Comparison of ENCODE assay signal across 1 cellular context in the genomic region with DNA sequence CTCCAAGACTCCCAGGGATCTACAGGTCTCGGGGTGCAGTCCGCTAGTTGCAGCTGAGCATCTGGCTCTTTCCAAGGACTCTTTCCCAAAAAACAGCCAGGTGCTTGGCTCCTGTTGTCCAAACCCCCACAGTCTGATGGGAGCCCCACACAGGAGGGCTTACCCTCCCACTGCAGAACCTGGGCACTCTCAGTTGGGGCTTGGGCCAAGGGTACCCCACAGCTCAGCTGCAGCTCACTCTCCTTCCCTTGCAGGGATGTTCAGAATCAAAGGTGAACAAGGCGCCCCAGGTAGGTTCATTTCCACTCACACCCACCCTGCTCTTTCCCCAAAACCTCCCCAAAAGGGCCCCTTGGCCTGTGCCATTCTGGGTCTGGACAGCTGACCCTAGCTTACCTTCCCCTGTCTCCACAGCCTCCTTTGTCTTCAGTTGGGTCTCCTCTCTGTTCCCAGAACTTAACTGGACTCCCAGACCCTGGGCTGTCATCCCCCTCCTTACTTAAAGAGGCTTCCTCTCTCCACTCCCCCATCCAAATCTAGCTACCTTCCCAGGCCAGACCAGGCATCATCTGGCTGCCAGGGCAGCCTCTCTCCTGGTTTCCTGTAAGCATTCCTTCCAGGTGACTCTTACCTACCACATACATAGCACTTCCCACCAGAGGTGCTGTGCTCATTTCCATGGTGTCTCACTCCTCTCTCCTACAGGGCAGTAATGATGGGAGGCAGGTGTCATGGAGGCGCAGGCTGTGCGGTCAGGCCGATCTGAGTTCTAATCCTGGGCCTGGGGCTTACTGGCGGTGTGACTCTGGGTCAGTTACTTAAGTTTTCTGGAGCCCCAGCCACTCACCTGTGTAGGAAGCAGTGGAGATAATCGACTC.
TF ChIP-seq lines count a peak whose summit lies in the region.

No MANE protein-coding gene starts in this region.

TF ChIP-seq in GM23338, 12 proteins besides CTCF, POLR2A, EP300 and RAD21:
- TF ChIP-seq, protein P1, sequence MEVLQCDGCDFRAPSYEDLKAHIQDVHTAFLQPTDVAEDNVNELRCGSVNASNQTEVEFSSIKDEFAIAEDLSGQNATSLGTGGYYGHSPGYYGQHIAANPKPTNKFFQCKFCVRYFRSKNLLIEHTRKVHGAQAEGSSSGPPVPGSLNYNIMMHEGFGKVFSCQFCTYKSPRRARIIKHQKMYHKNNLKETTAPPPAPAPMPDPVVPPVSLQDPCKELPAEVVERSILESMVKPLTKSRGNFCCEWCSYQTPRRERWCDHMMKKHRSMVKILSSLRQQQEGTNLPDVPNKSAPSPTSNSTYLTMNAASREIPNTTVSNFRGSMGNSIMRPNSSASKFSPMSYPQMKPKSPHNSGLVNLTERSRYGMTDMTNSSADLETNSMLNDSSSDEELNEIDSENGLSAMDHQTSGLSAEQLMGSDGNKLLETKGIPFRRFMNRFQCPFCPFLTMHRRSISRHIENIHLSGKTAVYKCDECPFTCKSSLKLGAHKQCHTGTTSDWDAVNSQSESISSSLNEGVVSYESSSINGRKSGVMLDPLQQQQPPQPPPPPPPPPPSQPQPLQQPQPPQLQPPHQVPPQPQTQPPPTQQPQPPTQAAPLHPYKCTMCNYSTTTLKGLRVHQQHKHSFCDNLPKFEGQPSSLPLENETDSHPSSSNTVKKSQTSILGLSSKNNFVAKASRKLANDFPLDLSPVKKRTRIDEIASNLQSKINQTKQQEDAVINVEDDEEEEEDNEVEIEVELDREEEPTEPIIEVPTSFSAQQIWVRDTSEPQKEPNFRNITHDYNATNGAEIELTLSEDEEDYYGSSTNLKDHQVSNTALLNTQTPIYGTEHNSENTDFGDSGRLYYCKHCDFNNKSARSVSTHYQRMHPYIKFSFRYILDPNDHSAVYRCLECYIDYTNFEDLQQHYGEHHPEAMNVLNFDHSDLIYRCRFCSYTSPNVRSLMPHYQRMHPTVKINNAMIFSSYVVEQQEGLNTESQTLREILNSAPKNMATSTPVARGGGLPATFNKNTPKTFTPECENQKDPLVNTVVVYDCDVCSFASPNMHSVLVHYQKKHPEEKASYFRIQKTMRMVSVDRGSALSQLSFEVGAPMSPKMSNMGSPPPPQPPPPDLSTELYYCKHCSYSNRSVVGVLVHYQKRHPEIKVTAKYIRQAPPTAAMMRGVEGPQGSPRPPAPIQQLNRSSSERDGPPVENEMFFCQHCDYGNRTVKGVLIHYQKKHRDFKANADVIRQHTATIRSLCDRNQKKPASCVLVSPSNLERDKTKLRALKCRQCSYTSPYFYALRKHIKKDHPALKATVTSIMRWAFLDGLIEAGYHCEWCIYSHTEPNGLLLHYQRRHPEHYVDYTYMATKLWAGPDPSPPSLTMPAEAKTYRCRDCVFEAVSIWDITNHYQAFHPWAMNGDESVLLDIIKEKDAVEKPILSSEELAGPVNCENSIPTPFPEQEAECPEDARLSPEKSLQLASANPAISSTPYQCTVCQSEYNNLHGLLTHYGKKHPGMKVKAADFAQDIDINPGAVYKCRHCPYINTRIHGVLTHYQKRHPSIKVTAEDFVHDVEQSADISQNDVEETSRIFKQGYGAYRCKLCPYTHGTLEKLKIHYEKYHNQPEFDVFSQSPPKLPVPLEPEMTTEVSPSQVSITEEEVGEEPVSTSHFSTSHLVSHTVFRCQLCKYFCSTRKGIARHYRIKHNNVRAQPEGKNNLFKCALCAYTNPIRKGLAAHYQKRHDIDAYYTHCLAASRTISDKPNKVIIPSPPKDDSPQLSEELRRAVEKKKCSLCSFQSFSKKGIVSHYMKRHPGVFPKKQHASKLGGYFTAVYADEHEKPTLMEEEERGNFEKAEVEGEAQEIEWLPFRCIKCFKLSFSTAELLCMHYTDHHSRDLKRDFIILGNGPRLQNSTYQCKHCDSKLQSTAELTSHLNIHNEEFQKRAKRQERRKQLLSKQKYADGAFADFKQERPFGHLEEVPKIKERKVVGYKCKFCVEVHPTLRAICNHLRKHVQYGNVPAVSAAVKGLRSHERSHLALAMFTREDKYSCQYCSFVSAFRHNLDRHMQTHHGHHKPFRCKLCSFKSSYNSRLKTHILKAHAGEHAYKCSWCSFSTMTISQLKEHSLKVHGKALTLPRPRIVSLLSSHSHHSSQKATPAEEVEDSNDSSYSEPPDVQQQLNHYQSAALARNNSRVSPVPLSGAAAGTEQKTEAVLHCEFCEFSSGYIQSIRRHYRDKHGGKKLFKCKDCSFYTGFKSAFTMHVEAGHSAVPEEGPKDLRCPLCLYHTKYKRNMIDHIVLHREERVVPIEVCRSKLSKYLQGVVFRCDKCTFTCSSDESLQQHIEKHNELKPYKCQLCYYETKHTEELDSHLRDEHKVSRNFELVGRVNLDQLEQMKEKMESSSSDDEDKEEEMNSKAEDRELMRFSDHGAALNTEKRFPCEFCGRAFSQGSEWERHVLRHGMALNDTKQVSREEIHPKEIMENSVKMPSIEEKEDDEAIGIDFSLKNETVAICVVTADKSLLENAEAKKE (CRISPR knock-in tag; IDR thresholded peaks at IDR 0.05) = no peak
- TF ChIP-seq, protein P2, sequence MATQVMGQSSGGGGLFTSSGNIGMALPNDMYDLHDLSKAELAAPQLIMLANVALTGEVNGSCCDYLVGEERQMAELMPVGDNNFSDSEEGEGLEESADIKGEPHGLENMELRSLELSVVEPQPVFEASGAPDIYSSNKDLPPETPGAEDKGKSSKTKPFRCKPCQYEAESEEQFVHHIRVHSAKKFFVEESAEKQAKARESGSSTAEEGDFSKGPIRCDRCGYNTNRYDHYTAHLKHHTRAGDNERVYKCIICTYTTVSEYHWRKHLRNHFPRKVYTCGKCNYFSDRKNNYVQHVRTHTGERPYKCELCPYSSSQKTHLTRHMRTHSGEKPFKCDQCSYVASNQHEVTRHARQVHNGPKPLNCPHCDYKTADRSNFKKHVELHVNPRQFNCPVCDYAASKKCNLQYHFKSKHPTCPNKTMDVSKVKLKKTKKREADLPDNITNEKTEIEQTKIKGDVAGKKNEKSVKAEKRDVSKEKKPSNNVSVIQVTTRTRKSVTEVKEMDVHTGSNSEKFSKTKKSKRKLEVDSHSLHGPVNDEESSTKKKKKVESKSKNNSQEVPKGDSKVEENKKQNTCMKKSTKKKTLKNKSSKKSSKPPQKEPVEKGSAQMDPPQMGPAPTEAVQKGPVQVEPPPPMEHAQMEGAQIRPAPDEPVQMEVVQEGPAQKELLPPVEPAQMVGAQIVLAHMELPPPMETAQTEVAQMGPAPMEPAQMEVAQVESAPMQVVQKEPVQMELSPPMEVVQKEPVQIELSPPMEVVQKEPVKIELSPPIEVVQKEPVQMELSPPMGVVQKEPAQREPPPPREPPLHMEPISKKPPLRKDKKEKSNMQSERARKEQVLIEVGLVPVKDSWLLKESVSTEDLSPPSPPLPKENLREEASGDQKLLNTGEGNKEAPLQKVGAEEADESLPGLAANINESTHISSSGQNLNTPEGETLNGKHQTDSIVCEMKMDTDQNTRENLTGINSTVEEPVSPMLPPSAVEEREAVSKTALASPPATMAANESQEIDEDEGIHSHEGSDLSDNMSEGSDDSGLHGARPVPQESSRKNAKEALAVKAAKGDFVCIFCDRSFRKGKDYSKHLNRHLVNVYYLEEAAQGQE (IDR thresholded peaks at IDR 0.05; ENCODE audit: unreplicated experiment) = no peak
- TF ChIP-seq JUNB (IDR thresholded peaks at IDR 0.05; ENCODE audit: unreplicated experiment) = no peak
- TF ChIP-seq CREB1 (CRISPR knock-in tag; IDR thresholded peaks at IDR 0.05; ENCODE audit: low read depth) = no peak
- TF ChIP-seq ZNF114 (CRISPR knock-in tag; IDR thresholded peaks at IDR 0.05) = no peak
- TF ChIP-seq EZH2phosphoT487 (IDR thresholded peaks at IDR 0.05; ENCODE audit: unreplicated experiment) = no peak
- TF ChIP-seq ETS1 (IDR thresholded peaks at IDR 0.05) = no peak
- no peak for TF ChIP-seq EZH2 (IDR thresholded peaks at IDR 0.05; ENCODE audit: low read depth, unreplicated experiment)
